18 cellular contexts compared by ENCODE assay signal in genomic region chrX:47239199-47239598, GRCh38.
"Had no signal": no experiment of that assay in that cellular context is flagged by ENCODE, and none has a peak within 500 bp of the region (broad histone marks: within the 10 kb centered on the region; RNA-seq: fewer than 3 reads in every experiment).

No MANE protein-coding gene starts in this region.

- DNase-seq: cortex of kidney; dorsolateral prefrontal cortex; effector memory CD4-positive, alpha-beta T cell; gastrocnemius medialis; glutamatergic neuron; left colon; mammary epithelial cell; nucleus accumbens; ovary; small intestine; stimulated activated CD4-positive, alpha-beta T cell treated with anti-CD3 and anti-CD28 coated beads, Interleukin-12 subunit alpha, Interleukin-12 subunit beta, amount 100 ng/mL, for 4 hours; stimulated activated naive CD4-positive, alpha-beta T cell treated with Interleukin-2 at 50 U/mL for 16 hours; trophoblast cell had no signal

- H3K27me3 ChIP-seq: esophagus muscularis mucosa, gastrocnemius medialis, neural progenitor cell, ovary, right atrium auricular region had no signal

- H3K9me3 ChIP-seq: esophagus muscularis mucosa, gastrocnemius medialis, ovary, right atrium auricular region had no signal

- H3K9ac ChIP-seq: neural progenitor cell had no signal

- FAIRE-seq: small intestine had no signal

- H3K4me3 ChIP-seq: dorsolateral prefrontal cortex, esophagus muscularis mucosa, gastrocnemius medialis, neural progenitor cell, ovary, right atrium auricular region had no signal

- H3K9me3 Mint-ChIP-seq: natural killer cell treated with Interleukin-12 subunit alpha and Interleukin-12 subunit beta and Interleukin-15 and Interleukin-18, amount 100 ng/mL, for 72 hours; neural progenitor cell had no signal

- H3K36me3 ChIP-seq: neural progenitor cell, ovary had no signal

- H3K36me3 Mint-ChIP-seq: natural killer cell treated with Interleukin-12 subunit alpha and Interleukin-12 subunit beta and Interleukin-15 and Interleukin-18, amount 100 ng/mL, for 72 hours had no signal

- H3K27me3 Mint-ChIP-seq: natural killer cell treated with Interleukin-12 subunit alpha and Interleukin-12 subunit beta and Interleukin-15 and Interleukin-18, amount 100 ng/mL, for 72 hours had no signal

- H3K4me1 ChIP-seq: right atrium auricular region had no signal

- H3K27ac Mint-ChIP-seq: natural killer cell treated with Interleukin-12 subunit alpha and Interleukin-12 subunit beta and Interleukin-15 and Interleukin-18, amount 100 ng/mL, for 72 hours had no signal

- H3K4me3 Mint-ChIP-seq: natural killer cell treated with Interleukin-12 subunit alpha and Interleukin-12 subunit beta and Interleukin-15 and Interleukin-18, amount 100 ng/mL, for 72 hours; neural progenitor cell had no signal

- H3K27ac ChIP-seq: epithelial cell of prostate, esophagus muscularis mucosa, gastrocnemius medialis, neural progenitor cell, ovary, right atrium auricular region had no signal
